ENCODE assay signal across 7 cellular contexts in the genomic region with DNA sequence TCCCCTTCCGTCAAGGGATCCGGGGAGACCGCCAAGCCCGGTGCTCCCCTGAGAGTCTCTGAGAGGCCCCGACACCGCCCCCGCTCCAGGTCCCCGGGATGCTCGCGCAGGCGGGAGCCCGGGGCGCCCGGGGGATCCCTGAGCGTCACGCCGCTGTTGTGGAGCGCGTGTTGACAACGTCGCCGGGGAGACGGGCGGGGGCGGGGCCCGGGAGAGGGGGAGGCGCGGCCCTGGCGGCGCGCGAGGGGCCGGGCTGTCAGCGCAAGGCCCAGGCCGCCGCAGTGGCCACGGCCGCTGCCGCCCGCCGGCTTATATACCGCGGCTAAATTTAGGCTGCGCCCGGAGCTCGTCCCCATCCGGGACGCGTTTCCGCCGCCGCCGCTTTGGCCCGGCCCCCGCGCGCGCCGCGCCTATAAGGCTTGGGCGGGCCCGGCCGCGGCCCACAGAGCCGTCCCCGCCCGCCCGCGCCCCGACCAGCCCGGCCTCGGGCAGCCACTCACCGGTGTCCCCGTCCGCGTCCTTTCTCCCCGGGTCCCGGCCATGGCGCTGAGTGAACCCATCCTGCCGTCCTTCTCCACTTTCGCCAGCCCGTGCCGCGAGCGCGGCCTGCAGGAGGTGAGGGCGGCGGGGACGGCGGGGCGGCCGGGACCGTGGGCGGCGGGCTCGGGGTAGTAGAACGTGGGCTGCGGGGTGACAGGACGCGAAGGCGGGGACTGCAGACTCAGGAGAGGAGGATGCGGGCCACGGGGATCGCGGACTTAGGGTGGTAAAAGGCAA. TPM values are rescaled to one million over a fixed set of nuclear protein-coding genes. Genes with fewer than 3 reads are reported as not detected.
DNase-seq lines count a peak whose midpoint lies in the region; ATAC-seq, FAIRE-seq and TF ChIP-seq lines count a peak whose summit lies in the region.

Gene KLF2, plus strand, starts transcription at position 443 of the 777 bp plus-strand sequence. Its CDS starts 98 bp downstream, at position 541.

- TF ChIP-seq CTCF in HFFc6 (IDR thresholded peaks at IDR 0.05) (no peak), activated B cell treated with CpG ODN at 0.5 μM for 24 hours (IDR thresholded peaks at IDR 0.05) (no peak), kidney (IDR thresholded peaks at IDR 0.05; ENCODE audit: borderline replicate concordance, extremely low read depth, insufficient read depth) (no peak)

- H3K9me3 Mint-ChIP-seq in HFFc6 = peaks cover 9% of the 10 kb centered on the region
- no peaks in the 10 kb centered on the region for H3K9me3 Mint-ChIP-seq in activated B cell treated with CpG ODN at 0.5 μM for 24 hours

- intact Hi-C loops in activated B cell treated with CpG ODN at 0.5 μM for 24 hours (cut with micrococcal nuclease) = loop anchor here (1.0 to 10.0 kb wide), 11 partner anchors 18 to 263 kb away; partner anchors contain the start of genes AP1M1, RAB8A and TPM4
- intact Hi-C loops in kidney (cut with DNase I) = no loop called here

- peak within 1 kb of the TSS in 1 of 2 donors; percentile 58 for H3K9ac ChIP-seq in kidney (ENCODE audit: low read length in 2 of 2)

- H3K4me3 Mint-ChIP-seq in HFFc6 (peak within 1 kb of the TSS; percentile 94), activated B cell treated with CpG ODN at 0.5 μM for 24 hours (peak within 1 kb of the TSS; percentile 77)

- H3K27me3 Mint-ChIP-seq in HFFc6 (ENCODE audit: insufficient read depth) (peaks cover 33% of the 10 kb centered on the region), activated B cell treated with CpG ODN at 0.5 μM for 24 hours (no peaks in the 10 kb centered on the region)

- H3K27ac ChIP-seq in caudate nucleus (ENCODE audit: low read depth, low read length) = peak within 1 kb of the TSS; percentile 67
- peak within 1 kb of the TSS; percentile 89 to 90 for H3K27ac ChIP-seq in kidney (ENCODE audit: low read depth in 2 of 2, low read length in 2 of 2)

- peak within 1 kb of the TSS; percentile 93 for H3K27ac Mint-ChIP-seq in HFFc6
- peak within 1 kb of the TSS; percentile 81 for H3K27ac Mint-ChIP-seq in activated B cell treated with CpG ODN at 0.5 μM for 24 hours

- POLR2A ChIA-PET in activated B cell treated with CpG ODN at 0.5 μM for 24 hours (lab: Charles Lee) = interaction anchor here (0.6 to 14.3 kb wide), 38 partner anchors 9 to 1523 kb away, joined by 3 to 828 read pairs (median 5); partner anchors contain the start of genes AP1M1, CHERP, FAM32A and JAK3

- CTCF ChIA-PET in activated B cell treated with CpG ODN at 0.5 μM for 24 hours (lab: Charles Lee) = interaction anchor here (0.5 to 2.4 kb wide), 12 partner anchors 13 to 93 kb away, joined by 3 to 19 read pairs (median 4); no protein-coding TSS in a partner anchor

- peak; percentile 90 for TF ChIP-seq POLR2A in GM15510 (IDR thresholded peaks at IDR 0.05; ENCODE audit: borderline replicate concordance, extremely low read depth, insufficient read length)

- FAIRE-seq in kidney (lab: Jason Lieb, UNC) = no peak

- no peaks in the 10 kb centered on the region for H3K9me3 ChIP-seq in kidney (ENCODE audit: control insufficient read depth in 1 of 2, low read length in 2 of 2)

- peaks cover 0 to 4% of the 10 kb centered on the region in 2 donors for H3K36me3 ChIP-seq in kidney (ENCODE audit: control insufficient read depth in 1 of 2, insufficient read depth in 2 of 2, low read length in 2 of 2)

- H3K36me3 Mint-ChIP-seq in HFFc6 (ENCODE audit: low read depth) (peaks cover 33% of the 10 kb centered on the region), activated B cell treated with CpG ODN at 0.5 μM for 24 hours (ENCODE audit: low read depth) (peaks cover 34% of the 10 kb centered on the region)

- H3K4me1 ChIP-seq in kidney (ENCODE audit: control insufficient read depth in 1 of 2, insufficient read depth in 1 of 2, low read depth in 1 of 2, low read length in 2 of 2) = peaks cover 0 to 6% of the 10 kb centered on the region in 2 donors

- H3K4me1 Mint-ChIP-seq in HFFc6 (ENCODE audit: low read depth) (peaks cover 33% of the 10 kb centered on the region), activated B cell treated with CpG ODN at 0.5 μM for 24 hours (peaks cover 77% of the 10 kb centered on the region)

- ATAC-seq in activated B cell treated with CpG ODN at 0.5 μM for 24 hours (ENCODE audit: low read depth) = peak; percentile 63

- peak within 1 kb of the TSS; percentile 2 to 69 for H3K4me3 ChIP-seq in kidney (ENCODE audit: low read length in 2 of 2)

- DNase-seq in HFFc6 (peak; percentile 93), NCI-H1092 (lab: John Stamatoyannopoulos, UW) (peak; percentile 22), activated B cell treated with CpG ODN at 0.5 μM for 24 hours (peak; percentile 92), caudate nucleus (lab: John Stamatoyannopoulos, UW) (peak in 45 of 61 donors; percentile 3 to 79 (median 41)), kidney (peak; percentile 99)
- peak in 2 of 3 donors; percentile 55 to 74 for DNase-seq in stimulated activated CD4-positive, alpha-beta T cell treated with anti-CD3 and anti-CD28 coated beads, Interleukin-12 subunit alpha, Interleukin-12 subunit beta, amount 100 ng/mL, for 48 hours (ENCODE audit: low read depth in 2 of 3, low spot score in 1 of 3)

RNA-seq across cellular contexts. Expression of gene KLF2, which starts in this region (rescaled TPM):
- total RNA-seq in HFFc6 (2021; fragmentation: NEBNext Ultra II Directional; extraction: Animal tissue kit (Norgen Biotek cat#: 25700)) = 10 to 100 TPM; 26.4 to 36.8 (median 32.4) TPM
- total RNA-seq in activated B cell treated with CpG ODN at 0.5 μM for 24 hours (76.8 and 87.6 TPM in 2 replicates), kidney (131 TPM)
- polyA plus RNA-seq in kidney (ENCODE audit: insufficient read depth, low read depth, low replicate concordance) = 114 TPM

Comparison
In these comparisons a context has a peak if more than half of its experiments do, and no peak if none do; other contexts are left out.
1. Peak in every context shown above with its lines: DNase-seq, ATAC-seq, H3K4me3 ChIP-seq and H3K27ac ChIP-seq.
2. DNase-seq: peak in every context shown above with its lines; median percentile 99 in kidney; 93 in HFFc6; 92 in activated B cell treated with CpG ODN at 0.5 μM for 24 hours; 64 in stimulated activated CD4-positive, alpha-beta T cell treated with anti-CD3 and anti-CD28 coated beads, Interleukin-12 subunit alpha, Interleukin-12 subunit beta, amount 100 ng/mL, for 48 hours; 41 in caudate nucleus; 22 in NCI-H1092.